ENCODE assay signal across 9 cellular contexts in the genomic region with DNA sequence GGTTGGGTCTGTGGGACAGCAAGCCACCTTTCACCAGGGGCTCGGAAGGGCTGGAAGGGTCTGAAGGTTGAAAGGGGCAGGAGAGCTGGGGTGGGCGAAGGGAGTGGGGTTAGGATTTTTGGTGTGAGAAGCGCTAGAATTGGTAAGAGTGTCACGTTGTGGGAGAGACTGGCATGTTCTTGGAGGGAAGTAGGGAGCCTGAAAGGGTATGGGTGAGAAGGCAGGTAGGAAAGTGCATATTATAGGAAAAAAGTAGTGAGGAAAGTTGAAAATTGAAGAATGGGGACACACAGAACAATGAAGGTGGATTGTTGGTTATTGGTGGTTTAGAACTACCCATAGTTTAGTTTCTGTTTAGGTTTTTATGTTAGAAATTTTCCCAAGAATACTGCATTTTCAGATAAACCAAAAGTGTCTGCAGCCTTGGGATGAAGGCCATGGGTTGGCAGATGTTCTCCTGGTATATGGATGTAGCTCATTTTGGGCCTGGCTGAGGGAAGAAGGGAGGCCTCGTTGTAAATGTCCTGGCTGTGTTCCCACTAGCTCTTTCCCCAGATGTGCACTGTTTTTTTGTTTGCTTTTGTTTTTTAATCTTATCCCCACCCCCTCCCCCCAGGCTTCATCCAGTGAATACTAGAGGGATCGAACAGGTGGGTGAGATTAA. TPM values are rescaled to one million over a fixed set of nuclear protein-coding genes. Genes with fewer than 3 reads are reported as not detected.
DNase-seq lines count a peak whose midpoint lies in the region; ATAC-seq and TF ChIP-seq lines count a peak whose summit lies in the region.
"Had no signal": no experiment of that assay in that cellular context is flagged by ENCODE, and none has a peak within 500 bp of the region (broad histone marks: within the 10 kb centered on the region; RNA-seq: fewer than 3 reads in every experiment).

No MANE protein-coding gene starts in this region.

- no peak for TF ChIP-seq CTCF in HCT116 (IDR thresholded peaks at IDR 0.05 in 2 of 3, conservative IDR thresholded peaks at IDR 0.05 in 1 of 3; ENCODE audit: borderline replicate concordance in 1 of 3, insufficient read depth in 1 of 3, low read depth in 2 of 3, low read length in 2 of 3)
- no peak for TF ChIP-seq CTCF in SU-DHL-6 (IDR thresholded peaks at IDR 0.05; ENCODE audit: insufficient read depth, low read length, poor library complexity, severe bottlenecking)
- no peak for TF ChIP-seq CTCF in fibroblast of the aortic adventitia (IDR thresholded peaks at IDR 0.05; ENCODE audit: insufficient read depth, low read length)

- CTCF ChIA-PET in HCT116 (lab: Charles Lee): interaction anchor here (0.9 to 1.5 kb wide), 5 partner anchors 12 to 134 kb away, joined by 3 to 8 read pairs (median 4); no protein-coding TSS in a partner anchor

- no peak overlapping the region for H2AFZ ChIP-seq in HCT116 (ENCODE audit: low read depth, low read length, poor library complexity, severe bottlenecking)
- no peak overlapping the region for H2AFZ ChIP-seq in SU-DHL-6 (ENCODE audit: low read depth, low read length, severe bottlenecking)

- intact Hi-C loops in HCT116 (cut with micrococcal nuclease): loop anchor here (2.0 kb wide), 1 partner anchor 59 kb away; the partner anchor contains the start of gene YIPF1

- H3K4me1 ChIP-seq in HCT116 (ENCODE audit: control insufficient read depth in 1 of 2, insufficient read depth in 2 of 2, low read length in 2 of 2) (peaks cover 10 to 29% of the 10 kb centered on the region in 2 experiments; a peak in 3 of 4 replicates), skeletal muscle satellite cell (ENCODE audit: control insufficient read depth, insufficient read depth, low read length) (peaks cover 21% of the 10 kb centered on the region)

- DNase-seq in HCT116 (ENCODE audit: low read depth, low spot score) (no peak), fibroblast of the aortic adventitia (ENCODE audit: low read depth) (no peak), C1 segment of cervical spinal cord (lab: John Stamatoyannopoulos, UW) (no peak), COR-L47 (lab: John Stamatoyannopoulos, UW) (no peak)
- DNase-seq: central memory CD4-positive, alpha-beta T cell had no signal

- H3K36me3 ChIP-seq in HCT116 (ENCODE audit: control insufficient read depth in 1 of 2, insufficient read depth in 2 of 2, low read length in 2 of 2): peaks cover 8 to 15% of the 10 kb centered on the region in 2 experiments; a peak in 2 of 4 replicates
- H3K36me3 ChIP-seq in SU-DHL-6 (ENCODE audit: low read length): no peaks in the 10 kb centered on the region
- peaks cover 13% of the 10 kb centered on the region for H3K36me3 ChIP-seq in skeletal muscle satellite cell (ENCODE audit: insufficient read depth, low read length)

- H3K4me2 ChIP-seq in HCT116 (ENCODE audit: low read length) (peak overlapping the region; percentile 78), SU-DHL-6 (ENCODE audit: low read depth, low read length, poor library complexity, severe bottlenecking) (peak overlapping the region; percentile 82), skeletal muscle satellite cell (ENCODE audit: low read length) (peak overlapping the region; percentile 87)

- H3K9me2 ChIP-seq in HCT116 (ENCODE audit: insufficient read depth) (no peaks in the 10 kb centered on the region), SU-DHL-6 (replicated peaks; ENCODE audit: insufficient read depth, low read length) (no peaks in the 10 kb centered on the region)

- H3K4me3 ChIP-seq in HCT116 (replicated peaks in 1 of 2; ENCODE audit: low read depth in 1 of 2, low read length in 2 of 2) (peak overlapping the region; percentile 83 to 87), SU-DHL-6 (ENCODE audit: insufficient read depth, low read length, poor library complexity, severe bottlenecking) (peak overlapping the region; percentile 72), fibroblast of the aortic adventitia (ENCODE audit: low read depth, low read length) (peak overlapping the region; percentile 87), skeletal muscle satellite cell (ENCODE audit: low read length) (peak overlapping the region; percentile 79)

- peak overlapping the region; percentile 79 for H3K9ac ChIP-seq in HCT116 (ENCODE audit: low read length)
- peak overlapping the region; percentile 68 for H3K9ac ChIP-seq in SU-DHL-6 (ENCODE audit: low read length)
- peak overlapping the region; percentile 84 for H3K9ac ChIP-seq in skeletal muscle satellite cell (ENCODE audit: low read depth, low read length)

- no peaks in the 10 kb centered on the region for H3K27me3 ChIP-seq in HCT116 (ENCODE audit: insufficient read depth, low read length)
- H3K27me3 ChIP-seq in SU-DHL-6 (ENCODE audit: low read length): no peaks in the 10 kb centered on the region
- no peaks in the 10 kb centered on the region for H3K27me3 ChIP-seq in skeletal muscle satellite cell (ENCODE audit: control insufficient read depth, insufficient read depth, low read length)

- ATAC-seq in HCT116 (no peak), GM18907 (IDR thresholded peaks at IDR 0.05; ENCODE audit: unreplicated experiment) (no peak)

- POLR2A ChIA-PET in HCT116 (lab: Charles Lee): interaction anchor here (1.1 kb wide), 1 partner anchor 69 kb away, joined by 4 read pairs; no protein-coding TSS in a partner anchor

- H4K20me1 ChIP-seq in HCT116 (ENCODE audit: insufficient read depth) (no peaks in the 10 kb centered on the region), SU-DHL-6 (ENCODE audit: low read depth, low read length) (no peaks in the 10 kb centered on the region)

- H3K27ac ChIP-seq in HCT116 (ENCODE audit: low read depth, low read length): peak overlapping the region; percentile 66
- H3K27ac ChIP-seq in SU-DHL-6 (ENCODE audit: low read depth, low read length): peak overlapping the region; percentile 61

- RAD21 ChIA-PET in HCT116 (lab: Charles Lee; ENCODE audit: low non-redundant PET in 1 of 2, low total read pairs in 2 of 2, uncharacterized antibody in 2 of 2, unreplicated experiment in 2 of 2): no interaction called here

- H3F3A ChIP-seq in SU-DHL-6 (ENCODE audit: insufficient read depth): peaks cover 14% of the 10 kb centered on the region; the same call in 1 of the 2 replicates

- no peak for TF ChIP-seq RAD21 in HCT116 (IDR thresholded peaks at IDR 0.05; ENCODE audit: low read depth)

- BruUV-seq in HCT116 (replicated peaks; lab: Mats Ljungman, UMichigan): no TSS peak

- H3K79me2 ChIP-seq in HCT116 (ENCODE audit: insufficient read depth, low read length) (peaks cover 76% of the 10 kb centered on the region), SU-DHL-6 (ENCODE audit: insufficient read depth, low read length) (peaks cover 47% of the 10 kb centered on the region)

- H3K9me3 ChIP-seq in HCT116 (ENCODE audit: control insufficient read depth in 1 of 2, insufficient read depth in 1 of 2, low read depth in 1 of 2, low read length in 2 of 2) (no peaks in the 10 kb centered on the region), SU-DHL-6 (ENCODE audit: insufficient read depth, low read length) (no peaks in the 10 kb centered on the region), skeletal muscle satellite cell (replicated peaks; ENCODE audit: low read length) (no peaks in the 10 kb centered on the region)

- no peak for TF ChIP-seq POLR2A in HCT116 (IDR thresholded peaks at IDR 0.05; ENCODE audit: borderline replicate concordance, extremely low read depth, insufficient read depth, insufficient read length)

TF ChIP-seq in HCT116, 20 proteins besides CTCF, POLR2A, EP300 and RAD21:
- no peak for TF ChIP-seq YY1 (IDR thresholded peaks at IDR 0.05; ENCODE audit: extremely low read depth, insufficient replicate concordance, low read depth, low read length)

RNA-seq across cellular contexts. Expression of gene LRRC42, which starts 1.2 kb away (rescaled TPM):
- total RNA-seq in HCT116 (2021; ENCODE audit: unreplicated experiment) (62.5 TPM), fibroblast of the aortic adventitia (ENCODE audit: low replicate concordance) (41.9 and 59.4 TPM in 2 replicates)
- polyA plus RNA-seq in HCT116 (2012): 35.3 and 46.9 TPM in 2 replicates
- 24.6 and 31.0 TPM in 2 replicates for total RNA-seq in skeletal muscle satellite cell (2012; rRNA removed)

RNA-seq across cellular contexts. Expression of gene IFT25, which starts 1.8 kb away (rescaled TPM):
- total RNA-seq in HCT116 (2021; ENCODE audit: unreplicated experiment) (45.1 TPM), fibroblast of the aortic adventitia (ENCODE audit: low replicate concordance) (20.8 and 53.4 TPM in 2 replicates)
- 10.1 and 19.4 TPM in 2 replicates for polyA plus RNA-seq in HCT116 (2012)
- total RNA-seq in skeletal muscle satellite cell (2012; rRNA removed): 36.8 and 37.8 TPM in 2 replicates

RNA-seq across cellular contexts. Expression of gene DIO1, which starts 53.3 kb away (rescaled TPM):
- total RNA-seq in HCT116 (2021; ENCODE audit: unreplicated experiment) (not detected), fibroblast of the aortic adventitia (ENCODE audit: low replicate concordance) (not detected in 2 replicates)
- polyA plus RNA-seq in HCT116 (2012): 0.20 TPM in 1 of 2 replicates, not detected in the other
- total RNA-seq in skeletal muscle satellite cell (2012; rRNA removed): not detected in 2 replicates
- total RNA-seq: subcutaneous adipose tissue had no signal

RNA-seq across cellular contexts. Expression of gene YIPF1, which starts 57.7 kb away (rescaled TPM):
- total RNA-seq in HCT116 (2021; ENCODE audit: unreplicated experiment) (16.4 TPM), fibroblast of the aortic adventitia (ENCODE audit: low replicate concordance) (30.1 and 34.4 TPM in 2 replicates)
- polyA plus RNA-seq in HCT116 (2012): 13.4 and 15.3 TPM in 2 replicates
- total RNA-seq in skeletal muscle satellite cell (2012; rRNA removed): 19.8 and 21.8 TPM in 2 replicates
